1 cellular context compared by ENCODE assay signal in the genomic region with DNA sequence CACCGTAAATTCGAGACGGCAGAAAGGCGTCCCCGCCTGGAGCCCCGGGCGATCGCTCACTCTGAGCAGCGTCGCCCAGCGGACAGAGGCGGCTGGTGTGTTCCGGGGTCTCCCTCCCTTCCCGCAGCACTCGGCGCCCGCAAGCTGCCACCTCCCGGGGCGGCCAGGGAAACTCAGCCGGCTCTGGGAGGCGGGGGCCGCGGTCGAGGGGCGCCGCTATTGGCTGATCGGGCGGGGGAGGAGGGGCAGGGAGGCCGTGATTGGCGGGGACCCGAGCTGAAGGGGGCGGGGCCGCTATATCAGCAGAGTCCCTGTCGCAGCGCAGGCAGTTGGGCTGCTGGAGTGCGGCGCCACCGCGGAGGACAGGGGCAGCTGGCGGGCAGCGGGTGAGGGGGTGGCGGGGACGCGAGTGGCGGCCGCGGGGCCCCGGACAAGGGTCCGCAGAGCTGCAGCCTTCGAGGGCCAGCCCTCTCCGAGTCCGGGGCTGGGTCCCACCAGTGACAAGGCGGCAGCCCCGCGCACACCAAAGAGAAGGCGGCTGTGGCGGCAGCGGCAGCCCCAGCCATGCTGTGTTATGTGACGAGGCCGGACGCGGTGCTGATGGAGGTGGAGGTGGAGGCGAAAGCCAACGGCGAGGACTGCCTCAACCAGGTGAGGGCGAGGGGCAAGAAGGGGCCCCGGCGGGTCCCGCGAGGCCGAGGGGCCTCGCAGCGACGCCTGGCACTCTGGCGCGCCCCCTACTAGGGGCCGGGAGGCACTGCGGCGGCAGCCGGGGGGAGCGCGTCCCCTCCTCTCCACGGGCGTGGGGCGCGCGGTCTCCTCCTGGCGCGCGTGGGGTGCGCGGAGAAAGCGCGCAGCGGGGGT.
TF ChIP-seq lines count a peak whose summit lies in the region.

Gene MYLIP, plus strand, starts transcription at position 328 of the 864 bp plus-strand sequence. Its CDS starts 237 bp downstream, at position 565.

TF ChIP-seq in HepG2, 621 proteins besides CTCF, POLR2A, EP300 and RAD21 (continued from another document):
- TF ChIP-seq, protein P1, sequence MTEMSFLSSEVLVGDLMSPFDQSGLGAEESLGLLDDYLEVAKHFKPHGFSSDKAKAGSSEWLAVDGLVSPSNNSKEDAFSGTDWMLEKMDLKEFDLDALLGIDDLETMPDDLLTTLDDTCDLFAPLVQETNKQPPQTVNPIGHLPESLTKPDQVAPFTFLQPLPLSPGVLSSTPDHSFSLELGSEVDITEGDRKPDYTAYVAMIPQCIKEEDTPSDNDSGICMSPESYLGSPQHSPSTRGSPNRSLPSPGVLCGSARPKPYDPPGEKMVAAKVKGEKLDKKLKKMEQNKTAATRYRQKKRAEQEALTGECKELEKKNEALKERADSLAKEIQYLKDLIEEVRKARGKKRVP (CRISPR knock-in tag; IDR thresholded peaks at IDR 0.05): peak in 1 of 2 experiments; percentile 77; a peak in 2 of 4 replicates
- 0 out of 2 replicates have a peak, but pooled peaks have one; percentile 26 for TF ChIP-seq NR1H2 (CRISPR knock-in tag; IDR thresholded peaks at IDR 0.05; ENCODE audit: borderline replicate concordance, low read depth)
- 0 out of 2 replicates have a peak, but pooled peaks have one; percentile 61 for TF ChIP-seq CCDC6 (CRISPR knock-in tag; IDR thresholded peaks at IDR 0.05)
- TF ChIP-seq, protein P2, sequence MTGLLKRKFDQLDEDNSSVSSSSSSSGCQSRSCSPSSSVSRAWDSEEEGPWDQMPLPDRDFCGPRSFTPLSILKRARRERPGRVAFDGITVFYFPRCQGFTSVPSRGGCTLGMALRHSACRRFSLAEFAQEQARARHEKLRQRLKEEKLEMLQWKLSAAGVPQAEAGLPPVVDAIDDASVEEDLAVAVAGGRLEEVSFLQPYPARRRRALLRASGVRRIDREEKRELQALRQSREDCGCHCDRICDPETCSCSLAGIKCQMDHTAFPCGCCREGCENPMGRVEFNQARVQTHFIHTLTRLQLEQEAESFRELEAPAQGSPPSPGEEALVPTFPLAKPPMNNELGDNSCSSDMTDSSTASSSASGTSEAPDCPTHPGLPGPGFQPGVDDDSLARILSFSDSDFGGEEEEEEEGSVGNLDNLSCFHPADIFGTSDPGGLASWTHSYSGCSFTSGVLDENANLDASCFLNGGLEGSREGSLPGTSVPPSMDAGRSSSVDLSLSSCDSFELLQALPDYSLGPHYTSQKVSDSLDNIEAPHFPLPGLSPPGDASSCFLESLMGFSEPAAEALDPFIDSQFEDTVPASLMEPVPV (CRISPR knock-in tag; IDR thresholded peaks at IDR 0.05): peak; percentile 87
- TF ChIP-seq, protein P3, sequence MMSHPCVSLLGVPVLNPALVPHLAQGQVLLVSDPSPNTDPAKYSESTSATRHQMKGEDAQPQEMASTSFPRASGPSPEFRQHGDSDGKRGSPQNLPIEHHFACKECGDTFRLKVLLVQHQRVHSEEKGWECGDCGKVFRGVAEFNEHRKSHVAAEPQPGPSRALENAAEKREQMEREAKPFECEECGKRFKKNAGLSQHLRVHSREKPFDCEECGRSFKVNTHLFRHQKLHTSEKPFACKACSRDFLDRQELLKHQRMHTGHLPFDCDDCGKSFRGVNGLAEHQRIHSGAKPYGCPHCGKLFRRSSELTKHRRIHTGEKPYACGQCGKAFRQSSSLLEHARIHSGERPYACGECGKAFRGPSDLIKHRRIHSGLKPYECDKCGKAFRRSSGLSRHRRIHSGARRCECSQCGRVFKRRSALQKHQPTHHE (CRISPR knock-in tag; IDR thresholded peaks at IDR 0.05; ENCODE audit: borderline replicate concordance): peak; percentile 77
- TF ChIP-seq ZNF33B (CRISPR knock-in tag; IDR thresholded peaks at IDR 0.05): no peak; the same call in 1 of the 2 replicates
- peak; percentile 82; the same call in 1 of the 2 replicates for TF ChIP-seq KLF11 (CRISPR knock-in tag; IDR thresholded peaks at IDR 0.05)
- TF ChIP-seq RXRB (CRISPR knock-in tag; IDR thresholded peaks at IDR 0.05; ENCODE audit: borderline replicate concordance): no peak; the same call in 1 of the 2 replicates
- no peak for TF ChIP-seq PPARG (CRISPR knock-in tag; conservative IDR thresholded peaks at IDR 0.05)
- TF ChIP-seq RFXAP (CRISPR knock-in tag; IDR thresholded peaks at IDR 0.05; ENCODE audit: borderline replicate concordance): peak; percentile 95
- peak; percentile 64 for TF ChIP-seq ZFX (CRISPR knock-in tag; IDR thresholded peaks at IDR 0.05; ENCODE audit: low read depth)
- peak; percentile 77 for TF ChIP-seq ZNF543 (CRISPR knock-in tag; IDR thresholded peaks at IDR 0.05)
- peak; percentile 83 for TF ChIP-seq ZNF317 (CRISPR knock-in tag; IDR thresholded peaks at IDR 0.05)
- TF ChIP-seq, protein P4, sequence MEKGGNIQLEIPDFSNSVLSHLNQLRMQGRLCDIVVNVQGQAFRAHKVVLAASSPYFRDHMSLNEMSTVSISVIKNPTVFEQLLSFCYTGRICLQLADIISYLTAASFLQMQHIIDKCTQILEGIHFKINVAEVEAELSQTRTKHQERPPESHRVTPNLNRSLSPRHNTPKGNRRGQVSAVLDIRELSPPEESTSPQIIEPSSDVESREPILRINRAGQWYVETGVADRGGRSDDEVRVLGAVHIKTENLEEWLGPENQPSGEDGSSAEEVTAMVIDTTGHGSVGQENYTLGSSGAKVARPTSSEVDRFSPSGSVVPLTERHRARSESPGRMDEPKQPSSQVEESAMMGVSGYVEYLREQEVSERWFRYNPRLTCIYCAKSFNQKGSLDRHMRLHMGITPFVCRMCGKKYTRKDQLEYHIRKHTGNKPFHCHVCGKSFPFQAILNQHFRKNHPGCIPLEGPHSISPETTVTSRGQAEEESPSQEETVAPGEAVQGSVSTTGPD (CRISPR knock-in tag; IDR thresholded peaks at IDR 0.05): 0 out of 2 replicates have a peak, but pooled peaks have one; percentile 33
- TF ChIP-seq GPBP1L1 (CRISPR knock-in tag; IDR thresholded peaks at IDR 0.05): no peak
- peak; percentile 22; the same call in 1 of the 2 replicates for TF ChIP-seq ZNF205 (CRISPR knock-in tag; IDR thresholded peaks at IDR 0.05)
- no peak for TF ChIP-seq IRF1 (CRISPR knock-in tag; IDR thresholded peaks at IDR 0.05; ENCODE audit: low read depth)
- peak; percentile 96 for TF ChIP-seq KLF6 (CRISPR knock-in tag; IDR thresholded peaks at IDR 0.05)
- no peak for TF ChIP-seq ZSCAN22 (CRISPR knock-in tag; IDR thresholded peaks at IDR 0.05)
- peak; percentile 88 for TF ChIP-seq GFI1 (CRISPR knock-in tag; IDR thresholded peaks at IDR 0.05; ENCODE audit: borderline replicate concordance)
TF ChIP-seq in HepG2: peak in this region for 345.
